8 cellular contexts compared by ENCODE assay signal in genomic region chr22:39527481-39527961, GRCh38. TPM values are rescaled to one million over a fixed set of nuclear protein-coding genes. Genes with fewer than 3 reads are reported as not detected.
DNase-seq lines count a peak whose midpoint lies in the region; ATAC-seq and TF ChIP-seq lines count a peak whose summit lies in the region.

No MANE protein-coding gene starts in this region.

- H3K4me1 Mint-ChIP-seq in CD14-positive monocyte (peaks cover 84% of the 10 kb centered on the region), IgD-negative memory B cell (peaks cover 46 to 70% (median 60%) of the 10 kb centered on the region in 3 donors), mesothelial cell of epicardium (peaks cover 69% of the 10 kb centered on the region)

- intact Hi-C loops in CD14-positive monocyte (cut with micrococcal nuclease) = loop anchor here (5.0 to 10.0 kb wide), 3 partner anchors 35 to 773 kb away; partner anchors contain the start of gene SUN2 (in 1 of the 2)

- no peak for DNase-seq in CD14-positive monocyte (ENCODE audit: low spot score)
- DNase-seq in activated naive CD4-positive, alpha-beta T cell treated with anti-CD3 and anti-CD28 coated beads, Interleukin-2, amount 50 U/mL, for 72 hours (ENCODE audit: low spot score in 2 of 2) = no peak
- no peak for DNase-seq in mesothelial cell of epicardium (ENCODE audit: low spot score in 2 of 2, unreplicated experiment in 2 of 2)
- DNase-seq in right atrium auricular region (ENCODE audit: low spot score) = no peak
- DNase-seq in activated CD4-positive, alpha-beta T cell treated with anti-CD3 and anti-CD28 coated beads, Interleukin-2, amount 50 U/mL, for 1 hour = no peak

- H3K27ac Mint-ChIP-seq in CD14-positive monocyte (peak overlapping the region; percentile 32 to 91 (median 82)), IgD-negative memory B cell (peak overlapping the region; percentile 90 to 98 (median 95)), mesothelial cell of epicardium (peak overlapping the region; percentile 33)
- peak overlapping the region; percentile 81 to 89 for H3K27ac Mint-ChIP-seq in activated naive CD4-positive, alpha-beta T cell treated with anti-CD3 and anti-CD28 coated beads, Interleukin-2, amount 50 U/mL, for 72 hours

- peaks cover 42 to 78% of the 10 kb centered on the region in 2 donors for H3K36me3 Mint-ChIP-seq in CD14-positive monocyte
- peaks cover 5% of the 10 kb centered on the region for H3K36me3 Mint-ChIP-seq in IgD-negative memory B cell
- peaks cover 23 to 64% of the 10 kb centered on the region in 2 donors for H3K36me3 Mint-ChIP-seq in activated naive CD4-positive, alpha-beta T cell treated with anti-CD3 and anti-CD28 coated beads, Interleukin-2, amount 50 U/mL, for 72 hours
- H3K36me3 Mint-ChIP-seq in mesothelial cell of epicardium = peaks cover 21% of the 10 kb centered on the region

- H3K36me3 ChIP-seq in right atrium auricular region = peaks cover 41% of the 10 kb centered on the region

- peaks cover 0 to 83% of the 10 kb centered on the region in 2 donors for H3K4me1 ChIP-seq in right atrium auricular region

- no peak overlapping the region for H3K4me3 ChIP-seq in right atrium auricular region

- no peaks in the 10 kb centered on the region for H3K27me3 ChIP-seq in right atrium auricular region

- no peaks in the 10 kb centered on the region for H3K9me3 ChIP-seq in right atrium auricular region

- H3K9me3 Mint-ChIP-seq in CD14-positive monocyte (no peaks in the 10 kb centered on the region), IgD-negative memory B cell (no peaks in the 10 kb centered on the region), mesothelial cell of epicardium (no peaks in the 10 kb centered on the region)
- no peaks in the 10 kb centered on the region for H3K9me3 Mint-ChIP-seq in activated naive CD4-positive, alpha-beta T cell treated with anti-CD3 and anti-CD28 coated beads, Interleukin-2, amount 50 U/mL, for 72 hours

- peaks cover 0 to 1% (median 0%) of the 10 kb centered on the region in 3 donors for H3K27me3 Mint-ChIP-seq in CD14-positive monocyte (ENCODE audit: low read depth in 3 of 3)
- H3K27me3 Mint-ChIP-seq in IgD-negative memory B cell = no peaks in the 10 kb centered on the region
- no peaks in the 10 kb centered on the region for H3K27me3 Mint-ChIP-seq in mesothelial cell of epicardium (ENCODE audit: low read depth)

- no peak overlapping the region for H3K4me3 Mint-ChIP-seq in CD14-positive monocyte
- peak overlapping the region in 3 of 4 donors; percentile 60 to 93 (median 86) for H3K4me3 Mint-ChIP-seq in IgD-negative memory B cell
- no peak overlapping the region for H3K4me3 Mint-ChIP-seq in mesothelial cell of epicardium

- TF ChIP-seq CTCF in CD14-positive monocyte (IDR thresholded peaks at IDR 0.05) = no peak
- no peak for TF ChIP-seq CTCF in mesothelial cell of epicardium (IDR thresholded peaks at IDR 0.05; ENCODE audit: unreplicated experiment)
- no peak for TF ChIP-seq CTCF in right atrium auricular region (IDR thresholded peaks at IDR 0.05)

- peak overlapping the region in 1 of 2 donors; percentile 63 for H3K27ac ChIP-seq in right atrium auricular region

- no peak for ATAC-seq in activated naive CD4-positive, alpha-beta T cell treated with anti-CD3 and anti-CD28 coated beads, Interleukin-2, amount 50 U/mL, for 72 hours
- no peak for ATAC-seq in GM18873 (IDR thresholded peaks at IDR 0.05; ENCODE audit: low FRiP score, unreplicated experiment)
- ATAC-seq in GM21825 (IDR thresholded peaks at IDR 0.05; ENCODE audit: unreplicated experiment) = no peak

RNA-seq across cellular contexts. Expression of gene RPS19BP1, which starts 5.0 kb away (rescaled TPM):
- polyA plus RNA-seq in CD14-positive monocyte (100 to 1,000 TPM in 1 of 2 donors, 10 to 100 TPM in 1; 73.5 to 106 TPM), IgD-negative memory B cell (156 TPM)
- total RNA-seq in activated naive CD4-positive, alpha-beta T cell treated with anti-CD3 and anti-CD28 coated beads, Interleukin-2, amount 50 U/mL, for 72 hours = 10 to 100 TPM; 47.6 to 64.2 TPM
- total RNA-seq in mesothelial cell of epicardium (30.6 to 33.0 TPM (median 31.9 TPM) in 3 replicates), right atrium auricular region (100 to 1,000 TPM in 1 of 2 donors, 10 to 100 TPM in 1; 88.1 to 135 TPM)

RNA-seq across cellular contexts. Expression of gene ATF4, which starts 7.2 kb away (rescaled TPM):
- polyA plus RNA-seq in CD14-positive monocyte (10 to 100 TPM; 55.1 to 59.0 TPM), IgD-negative memory B cell (186 TPM)
- 100 to 1,000 TPM; 460 to 506 TPM for total RNA-seq in activated naive CD4-positive, alpha-beta T cell treated with anti-CD3 and anti-CD28 coated beads, Interleukin-2, amount 50 U/mL, for 72 hours
- total RNA-seq in mesothelial cell of epicardium (361 to 378 TPM (median 363 TPM) in 3 replicates), right atrium auricular region (100 to 1,000 TPM; 155 to 256 TPM)

RNA-seq across cellular contexts. Expression of gene MIEF1, which starts 25.4 kb away (rescaled TPM):
- polyA plus RNA-seq in CD14-positive monocyte = 10 to 100 TPM; 13.3 to 14.0 TPM
- polyA plus RNA-seq in IgD-negative memory B cell = 24.8 TPM
- 10 to 100 TPM; 37.5 to 52.2 TPM for total RNA-seq in activated naive CD4-positive, alpha-beta T cell treated with anti-CD3 and anti-CD28 coated beads, Interleukin-2, amount 50 U/mL, for 72 hours
- total RNA-seq in mesothelial cell of epicardium = 29.7 to 35.0 TPM (median 31.9 TPM) in 3 replicates
- 10 to 100 TPM; 14.4 to 22.1 TPM for total RNA-seq in right atrium auricular region

RNA-seq across cellular contexts. Expression of gene CACNA1I, which starts 43.0 kb away (rescaled TPM):
- polyA plus RNA-seq in CD14-positive monocyte (not detected), IgD-negative memory B cell (0.04 TPM)
- total RNA-seq in activated naive CD4-positive, alpha-beta T cell treated with anti-CD3 and anti-CD28 coated beads, Interleukin-2, amount 50 U/mL, for 72 hours = 1 to 10 TPM in 1 of 2 donors, under 1 TPM in 1; 0.27 to 1.4 TPM
- total RNA-seq in mesothelial cell of epicardium (0.27 to 0.31 TPM (median 0.27 TPM) in 3 replicates), right atrium auricular region (under 1 TPM in 1 of 2 donors, not detected in 1; 0.08 TPM)

Comparison
In these comparisons a context has a peak if more than half of its experiments do, and no peak if none do; other contexts are left out.
1. H3K27ac Mint-ChIP-seq: peak in every context shown above with its lines; median percentile 95 in IgD-negative memory B cell; 85 in activated naive CD4-positive, alpha-beta T cell treated with anti-CD3 and anti-CD28 coated beads, Interleukin-2, amount 50 U/mL, for 72 hours; 82 in CD14-positive monocyte; 33 in mesothelial cell of epicardium.
2. H3K4me3 Mint-ChIP-seq: peak in IgD-negative memory B cell (3 of 4); none in CD14-positive monocyte (0 of 2) and mesothelial cell of epicardium (single experiment).